ENCODE assay signal across 8 cellular contexts in genomic region chr19:19514881-19515763, GRCh38. TPM values are rescaled to one million over a fixed set of nuclear protein-coding genes. Genes with fewer than 3 reads are reported as not detected.
A peak's percentile ranks its signal among the peaks of the same experiment; 100 is the strongest.
DNase-seq lines count a peak whose midpoint lies in the region; ATAC-seq and TF ChIP-seq lines count a peak whose summit lies in the region.

TSS of gene TSSK6 (minus strand) at chr19:19515548. CDS start at chr19:19515427, 121 bp downstream.

- H3K4me1 ChIP-seq in breast epithelium (peaks cover 0 to 5% of the 10 kb centered on the region in 2 donors), lung (ENCODE audit: control insufficient read depth in 2 of 2, insufficient read depth in 2 of 2, low read length in 2 of 2) (peaks cover 0 to 6% of the 10 kb centered on the region in 2 donors), vagina (peaks cover 37% of the 10 kb centered on the region)

- no peaks in the 10 kb centered on the region for H3K27me3 ChIP-seq in breast epithelium
- H3K27me3 ChIP-seq in lung (ENCODE audit: control insufficient read depth, insufficient read depth) = no peaks in the 10 kb centered on the region
- no peaks in the 10 kb centered on the region for H3K27me3 ChIP-seq in vagina

- H3K4me3 ChIP-seq in breast epithelium = peak within 1 kb of the TSS; percentile 83 to 85 (median 85)
- H3K4me3 ChIP-seq in lung = peak within 1 kb of the TSS; percentile 81
- H3K4me3 ChIP-seq in vagina = peak within 1 kb of the TSS; percentile 56 to 69

- peak within 1 kb of the TSS; percentile 92 to 93 for H3K27ac ChIP-seq in breast epithelium
- peak within 1 kb of the TSS; percentile 84 to 87 for H3K27ac ChIP-seq in lung (ENCODE audit: low read depth in 1 of 2, low read length in 1 of 2)
- H3K27ac ChIP-seq in vagina = peak within 1 kb of the TSS; percentile 80

- ATAC-seq in lung (ENCODE audit: insufficient read depth, low FRiP score) (no peak), HG02970 (IDR thresholded peaks at IDR 0.05; ENCODE audit: low FRiP score, unreplicated experiment) (no peak), HG02981 (IDR thresholded peaks at IDR 0.05; ENCODE audit: unreplicated experiment) (no peak), GM19035 (IDR thresholded peaks at IDR 0.05; ENCODE audit: unreplicated experiment) (no peak)

- H3K9me3 Mint-ChIP-seq in activated naive CD4-positive, alpha-beta T cell treated with anti-CD3 and anti-CD28 coated beads, Interleukin-2, amount 50 U/mL, for 24 hours = no peaks in the 10 kb centered on the region

- intact Hi-C loops in breast epithelium (cut with DNase I; ENCODE audit: low total_unique reads) (no loop called here), vagina (cut with DNase I) (no loop called here)

- no peak for DNase-seq in activated naive CD4-positive, alpha-beta T cell treated with anti-CD3 and anti-CD28 coated beads, Interleukin-2, amount 50 U/mL, for 16 hours
- DNase-seq in breast epithelium (ENCODE audit: low spot score in 2 of 2) (no peak), lung (ENCODE audit: low spot score) (no peak), vagina (ENCODE audit: extremely low spot score in 2 of 2) (no peak)

- no peak for TF ChIP-seq CTCF in breast epithelium (IDR thresholded peaks at IDR 0.05)
- no peak for TF ChIP-seq CTCF in lung (IDR thresholded peaks at IDR 0.05; ENCODE audit: control extremely low read depth, extremely low read depth)
- TF ChIP-seq CTCF in vagina (IDR thresholded peaks at IDR 0.05) = no peak

- H3K9me3 ChIP-seq in breast epithelium = no peaks in the 10 kb centered on the region
- peaks cover 0 to 2% of the 10 kb centered on the region in 2 donors for H3K9me3 ChIP-seq in lung (ENCODE audit: control insufficient read depth in 2 of 2, insufficient read depth in 1 of 2, low read length in 1 of 2)
- no peaks in the 10 kb centered on the region for H3K9me3 ChIP-seq in vagina

- TF ChIP-seq POLR2A in breast epithelium (IDR thresholded peaks at IDR 0.05) (no peak), vagina (IDR thresholded peaks at IDR 0.05) (no peak)

- H3K27me3 Mint-ChIP-seq in activated naive CD4-positive, alpha-beta T cell treated with anti-CD3 and anti-CD28 coated beads, Interleukin-2, amount 50 U/mL, for 24 hours = no peaks in the 10 kb centered on the region

- WGBS in lung, 2 donors = 83 to 88% methylated on average over 78 of the region's 78 CpGs

- H3K27ac Mint-ChIP-seq in activated naive CD4-positive, alpha-beta T cell treated with anti-CD3 and anti-CD28 coated beads, Interleukin-2, amount 50 U/mL, for 24 hours = peak within 1 kb of the TSS; percentile 93

- H3K4me3 Mint-ChIP-seq in activated naive CD4-positive, alpha-beta T cell treated with anti-CD3 and anti-CD28 coated beads, Interleukin-2, amount 50 U/mL, for 24 hours = peak within 1 kb of the TSS; percentile 91

- H3K36me3 ChIP-seq in breast epithelium (no peaks in the 10 kb centered on the region), lung (ENCODE audit: control insufficient read depth in 2 of 2, insufficient read depth in 2 of 2, low read length in 2 of 2) (peaks cover 0 to 9% of the 10 kb centered on the region in 2 donors), vagina (no peaks in the 10 kb centered on the region)

- peaks cover 22% of the 10 kb centered on the region for H3K4me1 Mint-ChIP-seq in activated naive CD4-positive, alpha-beta T cell treated with anti-CD3 and anti-CD28 coated beads, Interleukin-2, amount 50 U/mL, for 24 hours

- H3K36me3 Mint-ChIP-seq in activated naive CD4-positive, alpha-beta T cell treated with anti-CD3 and anti-CD28 coated beads, Interleukin-2, amount 50 U/mL, for 24 hours = peaks cover 6% of the 10 kb centered on the region

RNA-seq across cellular contexts. Expression of gene TSSK6, which starts in this region (rescaled TPM):
- total RNA-seq in breast epithelium (1 to 10 TPM in 2 of 3 donors, under 1 TPM in 1; 0.96 to 2.9 (median 2.3) TPM), lung (1 to 10 TPM; 2.3 to 3.1 TPM), vagina (0.98 TPM)
- 1 to 10 TPM in 1 of 2 donors, under 1 TPM in 1; 0.89 to 1.7 TPM for polyA plus RNA-seq in lung
